Comparison of ENCODE assay signal across 10 cellular contexts in genomic region chr2:169752752-169753151, GRCh38. TPM values are rescaled to one million over a fixed set of nuclear protein-coding genes. Genes with fewer than 3 reads are reported as not detected.
"Had no signal": no experiment of that assay in that cellular context is flagged by ENCODE, and none has a peak within 500 bp of the region (broad histone marks: within the 10 kb centered on the region; RNA-seq: fewer than 3 reads in every experiment).

No MANE protein-coding gene starts in this region.

- H3K27ac ChIP-seq: KMS-11 had no signal

- FAIRE-seq: H1, H54, HTR-8/SVneo had no signal

- DNase-seq: H9, HCEC 1CT, IMR-90, KBM-7 had no signal

- H3K4me3 ChIP-seq: GM23338 had no signal

- H3K4me2 ChIP-seq: GM23338, KMS-11 had no signal

- H3K9ac ChIP-seq: KMS-11 had no signal

- H2AFZ ChIP-seq: GM23338 had no signal

- ATAC-seq: GM23338 had no signal

RNA-seq across cellular contexts. Expression of gene CFAP210, which starts 58.5 kb away (rescaled TPM):
- total RNA-seq: GM23338, HT-29, IMR-90 had no signal
- polyA plus RNA-seq: IMR-90 had no signal
